13 cellular contexts compared by ENCODE assay signal in the genomic region with DNA sequence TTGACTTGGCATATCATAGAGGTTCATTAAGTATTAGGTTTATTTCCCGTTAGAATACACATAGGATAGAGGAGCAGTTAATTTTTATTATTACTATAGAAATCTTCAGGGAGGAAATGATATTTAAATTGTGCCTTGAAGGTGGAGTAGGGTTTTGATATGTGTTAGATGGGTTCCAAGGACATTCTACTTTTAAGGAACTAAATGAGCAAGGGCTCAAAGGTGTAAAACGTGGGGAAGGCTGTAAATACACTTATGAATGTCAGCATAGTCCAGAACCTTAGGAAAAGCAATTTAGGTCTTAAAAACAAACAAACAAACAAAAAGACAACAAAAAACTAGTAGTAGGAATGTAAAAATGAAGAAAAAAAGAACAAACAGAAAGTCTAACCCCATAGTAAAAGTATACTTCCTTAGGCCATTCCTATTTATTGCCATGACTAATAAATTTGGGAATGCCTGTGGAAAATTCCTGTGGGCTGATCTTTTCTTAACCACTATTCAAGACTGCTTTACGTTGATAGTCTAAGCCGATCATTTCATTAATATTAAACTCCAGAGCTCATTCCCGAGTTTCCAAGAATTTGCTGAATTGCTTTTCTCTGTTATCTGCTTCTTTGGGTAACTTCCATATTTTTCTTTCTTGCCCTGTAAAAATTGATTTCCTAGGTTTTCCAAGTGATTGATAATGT.
DNase-seq lines count a peak whose midpoint lies in the region; ATAC-seq, FAIRE-seq and TF ChIP-seq lines count a peak whose summit lies in the region.
"Had no signal": no experiment of that assay in that cellular context is flagged by ENCODE, and none has a peak within 500 bp of the region (broad histone marks: within the 10 kb centered on the region; RNA-seq: fewer than 3 reads in every experiment).

No MANE protein-coding gene starts in this region.

- FAIRE-seq in G401.6 (lab: Jason Lieb, UNC), result peak; percentile 99

- no peak for TF ChIP-seq RAD21 in SK-N-SH (IDR thresholded peaks at IDR 0.05; ENCODE audit: low read length)

- peak overlapping the region; percentile 70 to 82; a peak in 3 of 4 replicates for H3K27ac ChIP-seq in SK-N-SH (ENCODE audit: low read depth in 2 of 2, low read length in 1 of 2)
- peak overlapping the region in 3 of 4 donors; percentile 51 to 66 (median 61) for H3K27ac ChIP-seq in sigmoid colon

- POLR2A ChIA-PET in SK-N-SH (lab: Yijun Ruan, JAX), result no interaction called here

- H3K4me1 ChIP-seq in SK-N-SH (ENCODE audit: control insufficient read depth in 1 of 2, insufficient read depth in 2 of 2, low read depth in 1 of 2, low read length in 1 of 2) (peaks cover 0 to 13% of the 10 kb centered on the region in 2 experiments; a peak in 1 of 4 replicates), sigmoid colon (peaks cover 0 to 25% (median 18%) of the 10 kb centered on the region in 4 donors)
- H3K4me1 ChIP-seq: Peyer's patch had no signal

- intact Hi-C loops in sigmoid colon (cut with DNase I), result no loop called here

- H3K4me3 ChIP-seq in SK-N-SH (ENCODE audit: low read depth in 2 of 2, low read length in 1 of 2), result peak overlapping the region in 1 of 2 experiments; percentile 30; a peak in 2 of 4 replicates
- H3K4me3 ChIP-seq in fibroblast of pulmonary artery (replicated peaks; ENCODE audit: low read depth, low read length), result no peak overlapping the region
- peak overlapping the region in 1 of 4 donors; percentile 18 for H3K4me3 ChIP-seq in sigmoid colon
- H3K4me3 ChIP-seq: HAP-1, Peyer's patch had no signal

- TF ChIP-seq CTCF in SK-N-SH (IDR thresholded peaks at IDR 0.05) (no peak), fibroblast of pulmonary artery (IDR thresholded peaks at IDR 0.05; ENCODE audit: low read length, missing control alignments) (no peak), sigmoid colon (IDR thresholded peaks at IDR 0.05) (no peak)

- peak overlapping the region; percentile 65 for H3K9ac ChIP-seq in SK-N-SH

- H3F3A ChIP-seq in SK-N-SH (replicated peaks; ENCODE audit: insufficient read depth), result peaks cover 8% of the 10 kb centered on the region

- H3K79me2 ChIP-seq in SK-N-SH (ENCODE audit: insufficient read depth), result no peaks in the 10 kb centered on the region

- H3K27me3 ChIP-seq in SK-N-SH (ENCODE audit: insufficient read depth), result no peaks in the 10 kb centered on the region
- no peaks in the 10 kb centered on the region for H3K27me3 ChIP-seq in sigmoid colon
- H3K27me3 ChIP-seq: Peyer's patch had no signal

- no peaks in the 10 kb centered on the region for H3K36me3 ChIP-seq in SK-N-SH (replicated peaks in 1 of 2; ENCODE audit: control insufficient read depth in 1 of 2, insufficient read depth in 2 of 2, low read length in 1 of 2)
- H3K36me3 ChIP-seq in sigmoid colon, result no peaks in the 10 kb centered on the region
- H3K36me3 ChIP-seq: HAP-1, Peyer's patch had no signal

- H3K4me2 ChIP-seq in SK-N-SH, result peak overlapping the region; percentile 56

- no peak for ATAC-seq in GM18517 (IDR thresholded peaks at IDR 0.05; ENCODE audit: unreplicated experiment)

- TF ChIP-seq EP300 in SK-N-SH (IDR thresholded peaks at IDR 0.05; ENCODE audit: borderline replicate concordance in 1 of 2, low read depth in 1 of 2, low read length in 1 of 2), result peak in 1 of 2 experiments; percentile 76; a peak in 2 of 4 replicates
- no peak for TF ChIP-seq EP300 in sigmoid colon (IDR thresholded peaks at IDR 0.05)

- CTCF ChIA-PET in SK-N-SH (lab: Yijun Ruan, JAX), result no interaction called here

- TF ChIP-seq POLR2A in sigmoid colon (IDR thresholded peaks at IDR 0.05), result no peak

- H4K20me1 ChIP-seq in SK-N-SH (ENCODE audit: insufficient read depth), result no peaks in the 10 kb centered on the region

- H2AFZ ChIP-seq in SK-N-SH (ENCODE audit: low read depth), result peak overlapping the region; percentile 77

- H3K9me3 ChIP-seq in SK-N-SH, result no peaks in the 10 kb centered on the region
- H3K9me3 ChIP-seq in sigmoid colon, result peaks cover 0 to 2% (median 0%) of the 10 kb centered on the region in 4 donors
- H3K9me3 ChIP-seq: HAP-1, Peyer's patch had no signal

- DNase-seq in SK-N-SH (no peak), fibroblast of pulmonary artery (ENCODE audit: low read depth) (peak; percentile 82), sigmoid colon (no peak), NCI-H2107 (lab: John Stamatoyannopoulos, UW) (no peak), C1 segment of cervical spinal cord (lab: John Stamatoyannopoulos, UW) (no peak), CD1c-positive myeloid dendritic cell (ENCODE audit: extremely low spot score) (no peak)
- DNase-seq: activated CD4-positive, CD25-positive, alpha-beta regulatory T cell; DMS153; NCI-H187 treated with DMSO at 0.1 percent for 48 hours; Peyer's patch had no signal

- WGBS in SK-N-SH (ENCODE audit: low lambda C conversion rate), result 37% methylated on average over 5 of the region's 5 CpGs
- WGBS in sigmoid colon, 2 donors, result 79% methylated on average over 5 of the region's 5 CpGs

- H3K9me2 ChIP-seq in SK-N-SH, result no peaks in the 10 kb centered on the region

TF ChIP-seq in SK-N-SH, 30 proteins besides CTCF, POLR2A, EP300 and RAD21 (continues in another document):
- TF ChIP-seq NRF1 (IDR thresholded peaks at IDR 0.05; ENCODE audit: low read depth, low read length) (no peak), TCF12 (IDR thresholded peaks at IDR 0.05) (peak; percentile 67), YY1 (IDR thresholded peaks at IDR 0.05; ENCODE audit: low read depth) (no peak), NFIC (IDR thresholded peaks at IDR 0.05; ENCODE audit: borderline replicate concordance) (peak; percentile 39; the same call in 1 of the 2 replicates), SIN3A (IDR thresholded peaks at IDR 0.05; ENCODE audit: borderline replicate concordance, low read depth, low read length) (no peak), FOSL2 (IDR thresholded peaks at IDR 0.05; ENCODE audit: borderline replicate concordance, low read depth) (peak; percentile 40; the same call in 1 of the 2 replicates), EZH2phosphoT487 (IDR thresholded peaks at IDR 0.05; ENCODE audit: borderline replicate concordance, low read depth) (no peak), RCOR1 (IDR thresholded peaks at IDR 0.05; ENCODE audit: low read length) (no peak), RXRA (IDR thresholded peaks at IDR 0.05; ENCODE audit: borderline replicate concordance, low read depth) (0 out of 2 replicates have a peak, but pooled peaks have one; percentile 28), TEAD4 (IDR thresholded peaks at IDR 0.05; ENCODE audit: borderline replicate concordance, insufficient read depth) (peak; percentile 81), CHD2 (IDR thresholded peaks at IDR 0.05; ENCODE audit: low read length, partially characterized antibody) (no peak), ELF1 (IDR thresholded peaks at IDR 0.05) (no peak), SMC3 (IDR thresholded peaks at IDR 0.05; ENCODE audit: low read depth, low read length) (no peak)
- TF ChIP-seq, protein P1, sequence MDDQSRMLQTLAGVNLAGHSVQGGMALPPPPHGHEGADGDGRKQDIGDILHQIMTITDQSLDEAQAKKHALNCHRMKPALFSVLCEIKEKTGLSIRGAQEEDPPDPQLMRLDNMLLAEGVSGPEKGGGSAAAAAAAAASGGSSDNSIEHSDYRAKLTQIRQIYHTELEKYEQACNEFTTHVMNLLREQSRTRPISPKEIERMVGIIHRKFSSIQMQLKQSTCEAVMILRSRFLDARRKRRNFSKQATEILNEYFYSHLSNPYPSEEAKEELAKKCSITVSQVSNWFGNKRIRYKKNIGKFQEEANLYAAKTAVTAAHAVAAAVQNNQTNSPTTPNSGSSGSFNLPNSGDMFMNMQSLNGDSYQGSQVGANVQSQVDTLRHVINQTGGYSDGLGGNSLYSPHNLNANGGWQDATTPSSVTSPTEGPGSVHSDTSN (IDR thresholded peaks at IDR 0.05), result 0 out of 2 replicates have a peak, but pooled peaks have one; percentile 41
- TF ChIP-seq, protein P2, sequence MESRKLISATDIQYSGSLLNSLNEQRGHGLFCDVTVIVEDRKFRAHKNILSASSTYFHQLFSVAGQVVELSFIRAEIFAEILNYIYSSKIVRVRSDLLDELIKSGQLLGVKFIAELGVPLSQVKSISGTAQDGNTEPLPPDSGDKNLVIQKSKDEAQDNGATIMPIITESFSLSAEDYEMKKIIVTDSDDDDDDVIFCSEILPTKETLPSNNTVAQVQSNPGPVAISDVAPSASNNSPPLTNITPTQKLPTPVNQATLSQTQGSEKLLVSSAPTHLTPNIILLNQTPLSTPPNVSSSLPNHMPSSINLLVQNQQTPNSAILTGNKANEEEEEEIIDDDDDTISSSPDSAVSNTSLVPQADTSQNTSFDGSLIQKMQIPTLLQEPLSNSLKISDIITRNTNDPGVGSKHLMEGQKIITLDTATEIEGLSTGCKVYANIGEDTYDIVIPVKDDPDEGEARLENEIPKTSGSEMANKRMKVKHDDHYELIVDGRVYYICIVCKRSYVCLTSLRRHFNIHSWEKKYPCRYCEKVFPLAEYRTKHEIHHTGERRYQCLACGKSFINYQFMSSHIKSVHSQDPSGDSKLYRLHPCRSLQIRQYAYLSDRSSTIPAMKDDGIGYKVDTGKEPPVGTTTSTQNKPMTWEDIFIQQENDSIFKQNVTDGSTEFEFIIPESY (IDR thresholded peaks at IDR 0.05; ENCODE audit: borderline replicate concordance, low read depth), result no peak
- TF ChIP-seq, protein P3, sequence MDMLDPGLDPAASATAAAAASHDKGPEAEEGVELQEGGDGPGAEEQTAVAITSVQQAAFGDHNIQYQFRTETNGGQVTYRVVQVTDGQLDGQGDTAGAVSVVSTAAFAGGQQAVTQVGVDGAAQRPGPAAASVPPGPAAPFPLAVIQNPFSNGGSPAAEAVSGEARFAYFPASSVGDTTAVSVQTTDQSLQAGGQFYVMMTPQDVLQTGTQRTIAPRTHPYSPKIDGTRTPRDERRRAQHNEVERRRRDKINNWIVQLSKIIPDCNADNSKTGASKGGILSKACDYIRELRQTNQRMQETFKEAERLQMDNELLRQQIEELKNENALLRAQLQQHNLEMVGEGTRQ (IDR thresholded peaks at IDR 0.05; ENCODE audit: borderline replicate concordance, low read depth, low read length), result no peak
- TF ChIP-seq, protein P4, sequence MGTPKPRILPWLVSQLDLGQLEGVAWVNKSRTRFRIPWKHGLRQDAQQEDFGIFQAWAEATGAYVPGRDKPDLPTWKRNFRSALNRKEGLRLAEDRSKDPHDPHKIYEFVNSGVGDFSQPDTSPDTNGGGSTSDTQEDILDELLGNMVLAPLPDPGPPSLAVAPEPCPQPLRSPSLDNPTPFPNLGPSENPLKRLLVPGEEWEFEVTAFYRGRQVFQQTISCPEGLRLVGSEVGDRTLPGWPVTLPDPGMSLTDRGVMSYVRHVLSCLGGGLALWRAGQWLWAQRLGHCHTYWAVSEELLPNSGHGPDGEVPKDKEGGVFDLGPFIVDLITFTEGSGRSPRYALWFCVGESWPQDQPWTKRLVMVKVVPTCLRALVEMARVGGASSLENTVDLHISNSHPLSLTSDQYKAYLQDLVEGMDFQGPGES (IDR thresholded peaks at IDR 0.05; ENCODE audit: low read depth, low read length), result no peak
- TF ChIP-seq, protein P5, sequence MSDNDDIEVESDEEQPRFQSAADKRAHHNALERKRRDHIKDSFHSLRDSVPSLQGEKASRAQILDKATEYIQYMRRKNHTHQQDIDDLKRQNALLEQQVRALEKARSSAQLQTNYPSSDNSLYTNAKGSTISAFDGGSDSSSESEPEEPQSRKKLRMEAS (IDR thresholded peaks at IDR 0.05; ENCODE audit: low read depth), result no peak
